8 cellular contexts compared by ENCODE assay signal in genomic region chr6:30556964-30557682, GRCh38. TPM values are rescaled to one million over a fixed set of nuclear protein-coding genes. Genes with fewer than 3 reads are reported as not detected.
DNase-seq lines count a peak whose midpoint lies in the region; ATAC-seq and TF ChIP-seq lines count a peak whose summit lies in the region.

PRR3 (plus strand) TSS chr6:30557295; CDS start chr6:30557345, 50 bp downstream.

- peak within 1 kb of the TSS; percentile 95 for H3K4me3 Mint-ChIP-seq in chondrocyte (ENCODE audit: unreplicated experiment)

- H3K27me3 Mint-ChIP-seq in chondrocyte (ENCODE audit: low read depth) = no peaks in the 10 kb centered on the region

- DNase-seq in Ammon's horn (ENCODE audit: low spot score) (peak; percentile 92), NCI-H446 (lab: John Stamatoyannopoulos, UW) (peak; percentile 74 to 89), chondrocyte (ENCODE audit: low spot score) (no peak), left kidney (ENCODE audit: low read depth, low spot score) (peak; percentile 97)
- DNase-seq in activated CD4-positive, alpha-beta T cell treated with anti-CD3 and anti-CD28 coated beads for 1 hour = peak; percentile 56
- DNase-seq in stimulated activated CD4-positive, alpha-beta T cell treated with anti-CD3 and anti-CD28 coated beads, Interleukin-2, amount 100 ng/mL, for 48 hours = peak; percentile 74 to 78

- H3K27ac Mint-ChIP-seq in chondrocyte (ENCODE audit: unreplicated experiment) = peak within 1 kb of the TSS; percentile 99

- H3K4me1 Mint-ChIP-seq in chondrocyte (ENCODE audit: low read depth) = peaks cover 27% of the 10 kb centered on the region

- peak; percentile 54 for ATAC-seq in GM19043 (IDR thresholded peaks at IDR 0.05; ENCODE audit: low read depth, unreplicated experiment)
- ATAC-seq in HG03342 (IDR thresholded peaks at IDR 0.05; ENCODE audit: unreplicated experiment) = peak; percentile 55

- peaks cover 18% of the 10 kb centered on the region for H3K36me3 Mint-ChIP-seq in chondrocyte (ENCODE audit: low read depth)

- TF ChIP-seq CTCF in chondrocyte (IDR thresholded peaks at IDR 0.05) = no peak

- no peaks in the 10 kb centered on the region for H3K9me3 Mint-ChIP-seq in chondrocyte (ENCODE audit: low read depth)

RNA-seq across cellular contexts. Expression of gene PRR3, which starts in this region (rescaled TPM):
- total RNA-seq in chondrocyte = 8.6 to 13.6 TPM (median 9.9 TPM) in 3 replicates
